ENCODE assay signal across 34 cellular contexts in genomic region chr9:81767921-81768320, GRCh38.
"Had no signal": no experiment of that assay in that cellular context is flagged by ENCODE, and none has a peak within 500 bp of the region (broad histone marks: within the 10 kb centered on the region; RNA-seq: fewer than 3 reads in every experiment).

No MANE protein-coding gene starts in this region.

- H3K4me3 ChIP-seq: MG63 had no signal

- DNase-seq: Karpas-422, Kasumi-1, MG63, MM.1S, MV-4-11, NCI-H1048, NCI-H1092, NCI-H1092 treated with DMSO at 0.1 percent for 48 hours, NCI-H1105, NCI-H1105 treated with DMSO at 0.1 percent for 48 hours, NCI-H1417, NCI-H1417 treated with DMSO at 0.1 percent for 48 hours, NCI-H1436, NCI-H1436 treated with DMSO at 0.1 percent for 48 hours, NCI-H146, NCI-H1694, NCI-H1694 treated with DMSO at 0.1 percent for 48 hours, NCI-H187, NCI-H187 treated with DMSO at 0.1 percent for 48 hours, NCI-H1930, NCI-H2029, NCI-H2029 treated with DMSO at 0.1 percent for 48 hours, NCI-H2081, NCI-H2081 treated with DMSO at 0.1 percent for 48 hours, NCI-H2107, NCI-H2171, NCI-H2171 treated with DMSO at 0.1 percent for 48 hours, NCI-H2227 treated with DMSO at 0.1 percent for 48 hours, NCI-H226, NCI-H345, NCI-H446, NCI-H446 treated with DMSO at 0.1 percent for 48 hours, NCI-H510A, NCI-H510A treated with DMSO at 0.1 percent for 48 hours had no signal

- H3K36me3 ChIP-seq: MG63 had no signal

- H3K27me3 ChIP-seq: MG63 had no signal

- H3K9me3 ChIP-seq: MG63 had no signal
